25 cellular contexts compared by ENCODE assay signal in the genomic region with DNA sequence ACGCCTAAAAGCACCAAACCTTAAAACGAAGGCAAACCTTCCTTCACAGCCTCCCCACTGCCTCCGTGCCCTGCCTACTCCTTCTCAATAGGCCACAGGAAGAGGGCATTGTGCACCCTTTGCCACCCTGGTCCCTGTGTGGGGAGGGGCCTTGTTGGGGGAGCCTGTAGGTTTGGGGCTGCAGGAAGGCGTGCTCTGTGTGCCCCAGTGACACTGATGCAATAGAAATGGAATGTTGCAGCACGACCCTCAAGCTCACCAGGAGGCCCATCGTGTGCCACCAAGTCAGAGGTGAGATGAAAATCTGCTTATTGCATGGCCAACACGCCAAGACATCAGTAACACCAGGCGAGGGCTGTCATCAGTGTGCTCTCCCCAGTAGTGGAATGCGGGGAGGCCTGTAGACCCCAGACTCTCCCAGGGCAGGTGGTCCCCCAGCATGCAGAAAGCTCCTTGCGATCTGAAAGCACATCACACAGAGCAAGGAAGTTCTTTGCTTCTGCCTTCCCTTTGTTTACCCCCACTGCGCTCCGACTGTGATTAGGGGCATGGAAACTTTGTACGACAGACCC.
DNase-seq lines count a peak whose midpoint lies in the region; ATAC-seq and TF ChIP-seq lines count a peak whose summit lies in the region.
"Had no signal": no experiment of that assay in that cellular context is flagged by ENCODE, and none has a peak within 500 bp of the region (broad histone marks: within the 10 kb centered on the region; RNA-seq: fewer than 3 reads in every experiment).

No MANE protein-coding gene starts in this region.

- peaks cover 32% of the 10 kb centered on the region for H3F3A ChIP-seq in GM23248 (ENCODE audit: insufficient read depth)

- peak overlapping the region; percentile 64; the same call in 1 of the 2 replicates for H3K4me3 ChIP-seq in GM23248
- no peak overlapping the region for H3K4me3 ChIP-seq in skeletal muscle tissue (ENCODE audit: low read length in 3 of 3)
- no peak overlapping the region for H3K4me3 ChIP-seq in naive thymus-derived CD4-positive, alpha-beta T cell (ENCODE audit: low read length)
- H3K4me3 ChIP-seq: A549, ascending aorta had no signal

- H3K9me2 ChIP-seq in GM23248 (ENCODE audit: insufficient read depth) = no peaks in the 10 kb centered on the region

- H3K36me3 ChIP-seq in GM23248 (ENCODE audit: low read depth) (no peaks in the 10 kb centered on the region), skeletal muscle tissue (ENCODE audit: control insufficient read depth in 3 of 3, insufficient read depth in 3 of 3, low read length in 3 of 3) (no peaks in the 10 kb centered on the region)
- H3K36me3 ChIP-seq in naive thymus-derived CD4-positive, alpha-beta T cell (ENCODE audit: control insufficient read depth in 2 of 3, insufficient read depth in 3 of 3, low read length in 3 of 3) = no peaks in the 10 kb centered on the region
- H3K36me3 ChIP-seq: ascending aorta, BE2C had no signal

- ATAC-seq in WTC11 (peak; percentile 47), foreskin keratinocyte (no peak), HG02852 (IDR thresholded peaks at IDR 0.05; ENCODE audit: unreplicated experiment) (no peak), HG03432 (IDR thresholded peaks at IDR 0.05; ENCODE audit: unreplicated experiment) (no peak)
- no peak for ATAC-seq in naive thymus-derived CD4-positive, alpha-beta T cell
- ATAC-seq: left lobe of liver; naive thymus-derived CD8-positive, alpha-beta T cell; stimulated activated naive CD8-positive, alpha-beta T cell treated with anti-CD3 and anti-CD28 coated beads, Interleukin-15, amount 100 ng/mL, for 72 hours had no signal

- no peak overlapping the region for H3K27ac Mint-ChIP-seq in WTC11
- H3K27ac Mint-ChIP-seq in naive thymus-derived CD4-positive, alpha-beta T cell = no peak overlapping the region
- H3K27ac Mint-ChIP-seq: activated naive CD4-positive, alpha-beta T cell treated with anti-CD3 and anti-CD28 coated beads, Interleukin-2, amount 50 U/mL, for 24 hours; immature natural killer cell; stimulated activated naive CD8-positive, alpha-beta T cell treated with anti-CD3 and anti-CD28 coated beads, Interleukin-15, amount 100 ng/mL, for 72 hours; type B pancreatic cell had no signal

- H3K4me2 ChIP-seq in GM23248 (ENCODE audit: unreplicated experiment) = peak overlapping the region; percentile 88
- H3K4me2 ChIP-seq: A549 had no signal

- no peaks in the 10 kb centered on the region for H4K20me1 ChIP-seq in GM23248 (ENCODE audit: insufficient read depth)

- intact Hi-C loops in naive thymus-derived CD4-positive, alpha-beta T cell (cut with micrococcal nuclease) = no loop called here

- WGBS in GM23248 (ENCODE audit: low coverage in 1 of 2, low lambda C conversion rate in 2 of 2, missing lambda C conversion rate in 2 of 2), 2 experiments = 78 to 81% methylated on average over 13 of the region's 13 CpGs

- H3K27me3 Mint-ChIP-seq in WTC11 (ENCODE audit: low read depth) = no peaks in the 10 kb centered on the region
- peaks cover 7 to 18% (median 13%) of the 10 kb centered on the region in 5 donors for H3K27me3 Mint-ChIP-seq in naive thymus-derived CD4-positive, alpha-beta T cell

- H3K36me3 Mint-ChIP-seq in WTC11 = no peaks in the 10 kb centered on the region
- H3K36me3 Mint-ChIP-seq in naive thymus-derived CD4-positive, alpha-beta T cell = no peaks in the 10 kb centered on the region
- H3K36me3 Mint-ChIP-seq: activated naive CD4-positive, alpha-beta T cell treated with anti-CD3 and anti-CD28 coated beads, Interleukin-2, amount 50 U/mL, for 24 hours; immature natural killer cell; naive thymus-derived CD8-positive, alpha-beta T cell; type B pancreatic cell had no signal

- peaks cover 31% of the 10 kb centered on the region for H3K4me1 ChIP-seq in GM23248 (ENCODE audit: insufficient read depth)
- peaks cover 19% of the 10 kb centered on the region for H3K4me1 ChIP-seq in foreskin keratinocyte
- H3K4me1 ChIP-seq in skeletal muscle tissue (ENCODE audit: control insufficient read depth in 3 of 3, insufficient read depth in 3 of 3, low read length in 3 of 3) = peaks cover 0 to 5% (median 4%) of the 10 kb centered on the region in 3 donors
- no peaks in the 10 kb centered on the region for H3K4me1 ChIP-seq in naive thymus-derived CD4-positive, alpha-beta T cell (ENCODE audit: control insufficient read depth in 2 of 2, insufficient read depth in 2 of 2, low read length in 2 of 2)
- H3K4me1 ChIP-seq: BE2C had no signal

- H3K4me3 Mint-ChIP-seq in WTC11 = no peak overlapping the region
- no peak overlapping the region for H3K4me3 Mint-ChIP-seq in naive thymus-derived CD4-positive, alpha-beta T cell
- H3K4me3 Mint-ChIP-seq: activated naive CD4-positive, alpha-beta T cell treated with anti-CD3 and anti-CD28 coated beads, Interleukin-2, amount 50 U/mL, for 24 hours; immature natural killer cell; naive thymus-derived CD8-positive, alpha-beta T cell; stimulated activated naive CD8-positive, alpha-beta T cell treated with anti-CD3 and anti-CD28 coated beads, Interleukin-15, amount 100 ng/mL, for 72 hours; type B pancreatic cell had no signal

- H3K9me3 Mint-ChIP-seq in WTC11 = no peaks in the 10 kb centered on the region
- no peaks in the 10 kb centered on the region for H3K9me3 Mint-ChIP-seq in naive thymus-derived CD4-positive, alpha-beta T cell
- H3K9me3 Mint-ChIP-seq: activated naive CD4-positive, alpha-beta T cell treated with anti-CD3 and anti-CD28 coated beads, Interleukin-2, amount 50 U/mL, for 24 hours; immature natural killer cell; stimulated activated naive CD8-positive, alpha-beta T cell treated with anti-CD3 and anti-CD28 coated beads, Interleukin-15, amount 100 ng/mL, for 72 hours; type B pancreatic cell had no signal

- no peak for DNase-seq in GM23248
- DNase-seq in WTC11 (ENCODE audit: low spot score) = no peak
- DNase-seq in foreskin keratinocyte = no peak
- DNase-seq in NCI-H2227 (lab: John Stamatoyannopoulos, UW; ENCODE audit: unreplicated experiment) = no peak
- no peak for DNase-seq in naive thymus-derived CD4-positive, alpha-beta T cell
- DNase-seq: activated CD4-positive, alpha-beta T cell treated with anti-CD3 and anti-CD28 coated beads, Interleukin-2, amount 50 U/mL, for 4 hours; activated CD4-positive, CD25-positive, alpha-beta regulatory T cell; BE2C; HCEC 1CT; immature natural killer cell; naive thymus-derived CD8-positive, alpha-beta T cell; NCI-H1048; NCI-H1930; NCI-H2227 treated with DMSO at 0.1 percent for 48 hours; NCI-H748 treated with DMSO at 0.1 percent for 48 hours; stimulated activated naive CD8-positive, alpha-beta T cell treated with anti-CD3 and anti-CD28 coated beads, Interleukin-15, amount 100 ng/mL, for 72 hours; T1000 had no signal

- H3K9ac ChIP-seq in GM23248 (peak overlapping the region; percentile 79), skeletal muscle tissue (ENCODE audit: low read depth in 1 of 3, low read length in 3 of 3) (no peak overlapping the region)

- H3K27ac ChIP-seq in GM23248 = peak overlapping the region; percentile 98
- H3K27ac ChIP-seq in foreskin keratinocyte = peak overlapping the region; percentile 97
- peak overlapping the region; percentile 84 for H3K27ac ChIP-seq in skeletal muscle tissue (ENCODE audit: low read depth, low read length)
- H3K27ac ChIP-seq in naive thymus-derived CD4-positive, alpha-beta T cell (ENCODE audit: low read depth, low read length) = no peak overlapping the region

- peaks cover 6% of the 10 kb centered on the region for H3K4me1 Mint-ChIP-seq in WTC11
- H3K4me1 Mint-ChIP-seq in naive thymus-derived CD4-positive, alpha-beta T cell = no peaks in the 10 kb centered on the region
- H3K4me1 Mint-ChIP-seq: activated naive CD4-positive, alpha-beta T cell treated with anti-CD3 and anti-CD28 coated beads, Interleukin-2, amount 50 U/mL, for 24 hours; immature natural killer cell; naive thymus-derived CD8-positive, alpha-beta T cell had no signal

- H3K27me3 ChIP-seq in GM23248 (replicated peaks; ENCODE audit: insufficient read depth) (no peaks in the 10 kb centered on the region), foreskin keratinocyte (no peaks in the 10 kb centered on the region), skeletal muscle tissue (ENCODE audit: control insufficient read depth in 3 of 3, insufficient read depth in 3 of 3, low read length in 3 of 3) (peaks cover 10 to 14% (median 13%) of the 10 kb centered on the region in 3 donors)
- H3K27me3 ChIP-seq in naive thymus-derived CD4-positive, alpha-beta T cell (ENCODE audit: control insufficient read depth in 2 of 2, insufficient read depth in 2 of 2, low read length in 2 of 2) = no peaks in the 10 kb centered on the region
- H3K27me3 ChIP-seq: ascending aorta, BE2C had no signal

- CTCF ChIA-PET in WTC11 (lab: Charles Lee) = interaction anchor here (1.3 kb wide), 1 partner anchor 184 kb away, joined by 6 read pairs; no protein-coding TSS in a partner anchor
- CTCF ChIA-PET in naive thymus-derived CD4-positive, alpha-beta T cell (lab: Charles Lee) = no interaction called here

- H2AFZ ChIP-seq in GM23248 = 0 out of 2 replicates have a peak overlapping the region, but pooled peaks have one; percentile 69

- in situ Hi-C loops in GM23248 (cut with MboI) = no loop called here

- H3K9me3 ChIP-seq in GM23248 (ENCODE audit: low read depth) (no peaks in the 10 kb centered on the region), skeletal muscle tissue (ENCODE audit: control insufficient read depth in 3 of 3, low read length in 3 of 3) (no peaks in the 10 kb centered on the region)
- no peaks in the 10 kb centered on the region for H3K9me3 ChIP-seq in naive thymus-derived CD4-positive, alpha-beta T cell (ENCODE audit: control insufficient read depth in 2 of 3, low read length in 3 of 3)
- H3K9me3 ChIP-seq: A549, ascending aorta, BE2C had no signal

- TF ChIP-seq CTCF in WTC11 (IDR thresholded peaks at IDR 0.05) = no peak
- no peak for TF ChIP-seq CTCF in foreskin keratinocyte (conservative IDR thresholded peaks at IDR 0.05)

- POLR2A ChIA-PET in WTC11 (lab: Charles Lee) = no interaction called here
- POLR2A ChIA-PET in naive thymus-derived CD4-positive, alpha-beta T cell (lab: Charles Lee) = no interaction called here

- H3K79me2 ChIP-seq in GM23248 (ENCODE audit: insufficient read depth) = no peaks in the 10 kb centered on the region

TF ChIP-seq in WTC11, 78 proteins besides CTCF, POLR2A, EP300 and RAD21 (continues in another document):
- TF ChIP-seq, protein P1, sequence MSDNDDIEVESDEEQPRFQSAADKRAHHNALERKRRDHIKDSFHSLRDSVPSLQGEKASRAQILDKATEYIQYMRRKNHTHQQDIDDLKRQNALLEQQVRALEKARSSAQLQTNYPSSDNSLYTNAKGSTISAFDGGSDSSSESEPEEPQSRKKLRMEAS (CRISPR knock-in tag; IDR thresholded peaks at IDR 0.05) = peak; percentile 70
- TF ChIP-seq, protein P2, sequence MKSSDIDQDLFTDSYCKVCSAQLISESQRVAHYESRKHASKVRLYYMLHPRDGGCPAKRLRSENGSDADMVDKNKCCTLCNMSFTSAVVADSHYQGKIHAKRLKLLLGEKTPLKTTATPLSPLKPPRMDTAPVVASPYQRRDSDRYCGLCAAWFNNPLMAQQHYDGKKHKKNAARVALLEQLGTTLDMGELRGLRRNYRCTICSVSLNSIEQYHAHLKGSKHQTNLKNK (CRISPR knock-in tag; IDR thresholded peaks at IDR 0.05) = no peak
- no peak for TF ChIP-seq ZNF219 (CRISPR knock-in tag; IDR thresholded peaks at IDR 0.05; ENCODE audit: borderline replicate concordance)
